ENCODE assay signal across 1 cellular context in genomic region chr9:83629433-83630104, GRCh38.
TF ChIP-seq lines count a peak whose summit lies in the region.

No MANE protein-coding gene starts in this region.

TF ChIP-seq in HepG2, 621 proteins besides CTCF, POLR2A, EP300 and RAD21 (continued from another document and continues in another):
- TF ChIP-seq HNF1B (CRISPR knock-in tag; IDR thresholded peaks at IDR 0.05) (peak; percentile 91; the same call in 1 of the 2 replicates), ZBTB25 (CRISPR knock-in tag; IDR thresholded peaks at IDR 0.05) (0 out of 2 replicates have a peak, but pooled peaks have one; percentile 29), ZBTB44 (CRISPR knock-in tag; IDR thresholded peaks at IDR 0.05) (no peak), KMT2A (CRISPR knock-in tag; IDR thresholded peaks at IDR 0.05) (peak; percentile 20; the same call in 1 of the 2 replicates), ZSCAN25 (CRISPR knock-in tag; IDR thresholded peaks at IDR 0.05) (peak; percentile 71), ARID3A (IDR thresholded peaks at IDR 0.05; ENCODE audit: low read depth, low read length) (peak; percentile 79), HOXD1 (CRISPR knock-in tag; IDR thresholded peaks at IDR 0.05) (no peak), ZNF878 (CRISPR knock-in tag; IDR thresholded peaks at IDR 0.05) (peak; percentile 70; the same call in 1 of the 2 replicates), RFX3 (CRISPR knock-in tag; IDR thresholded peaks at IDR 0.05) (no peak), IKZF5 (CRISPR knock-in tag; IDR thresholded peaks at IDR 0.05) (no peak; the same call in none of the 2 replicates), HNF1A (IDR thresholded peaks at IDR 0.05; ENCODE audit: low read depth) (peak; percentile 60; the same call in 1 of the 2 replicates), HNF1A (CRISPR knock-in tag; IDR thresholded peaks at IDR 0.05; ENCODE audit: borderline replicate concordance) (peak; percentile 68; the same call in 1 of the 2 replicates), ZNF780A (CRISPR knock-in tag; IDR thresholded peaks at IDR 0.05) (no peak), NCOA5 (CRISPR knock-in tag; IDR thresholded peaks at IDR 0.05) (no peak), HDAC6 (IDR thresholded peaks at IDR 0.05; ENCODE audit: low read depth, low read length) (no peak), ZFAT (CRISPR knock-in tag; conservative IDR thresholded peaks at IDR 0.05) (no peak), PPARG (CRISPR knock-in tag; conservative IDR thresholded peaks at IDR 0.05) (peak; percentile 97), SIN3A (IDR thresholded peaks at IDR 0.05; ENCODE audit: borderline replicate concordance, low read depth, low read length) (no peak), ZNF772 (CRISPR knock-in tag; IDR thresholded peaks at IDR 0.05) (no peak), PHF21A (CRISPR knock-in tag; IDR thresholded peaks at IDR 0.05) (peak; percentile 79), ZNF770 (CRISPR knock-in tag; IDR thresholded peaks at IDR 0.05) (peak; percentile 92), ZNF512B (CRISPR knock-in tag; IDR thresholded peaks at IDR 0.05; ENCODE audit: borderline replicate concordance) (no peak), ZFP82 (CRISPR knock-in tag; IDR thresholded peaks at IDR 0.05; ENCODE audit: borderline replicate concordance) (no peak), XBP1 (CRISPR knock-in tag; IDR thresholded peaks at IDR 0.05) (no peak), RCOR2 (CRISPR knock-in tag; IDR thresholded peaks at IDR 0.05) (peak; percentile 82; the same call in 1 of the 2 replicates), SSRP1 (CRISPR knock-in tag; IDR thresholded peaks at IDR 0.05) (no peak), ZFP91 (CRISPR knock-in tag; IDR thresholded peaks at IDR 0.05; ENCODE audit: borderline replicate concordance) (no peak; the same call in 1 of the 2 replicates), ZNF101 (CRISPR knock-in tag; IDR thresholded peaks at IDR 0.05; ENCODE audit: borderline replicate concordance, low read depth) (no peak), PLSCR1 (CRISPR knock-in tag; IDR thresholded peaks at IDR 0.05; ENCODE audit: borderline replicate concordance) (no peak), ATF2 (CRISPR knock-in tag; IDR thresholded peaks at IDR 0.05) (peak; percentile 72; the same call in 1 of the 2 replicates), ZBTB3 (CRISPR knock-in tag; IDR thresholded peaks at IDR 0.05; ENCODE audit: borderline replicate concordance, low read depth) (no peak), PAX8 (CRISPR knock-in tag; IDR thresholded peaks at IDR 0.05; ENCODE audit: borderline replicate concordance) (no peak), MLLT10 (CRISPR knock-in tag; IDR thresholded peaks at IDR 0.05) (no peak), ZNF597 (CRISPR knock-in tag; IDR thresholded peaks at IDR 0.05) (no peak), MEIS1 (CRISPR knock-in tag; IDR thresholded peaks at IDR 0.05; ENCODE audit: borderline replicate concordance) (peak; percentile 86)
